31 cellular contexts compared by ENCODE assay signal in the genomic region with DNA sequence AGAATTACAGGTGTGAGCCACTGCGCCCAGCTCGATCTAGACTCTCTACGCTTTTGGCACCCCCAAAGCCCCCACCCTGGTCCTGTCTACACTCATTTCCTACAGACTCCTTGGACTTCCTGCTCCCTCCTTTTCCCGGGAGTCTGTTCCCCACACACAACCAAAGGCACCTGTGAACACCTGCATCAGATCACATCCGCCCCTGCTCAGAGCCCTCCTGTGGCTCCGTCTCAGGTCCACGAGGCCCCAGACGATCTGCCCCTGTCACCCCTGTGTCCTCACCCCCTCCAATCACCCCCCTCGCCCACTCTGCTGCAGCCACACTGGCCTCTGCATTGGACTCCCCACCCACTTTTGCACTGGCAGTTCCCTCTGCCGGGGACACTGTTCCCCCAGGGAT. TPM values are rescaled to one million over a fixed set of nuclear protein-coding genes. Genes with fewer than 3 reads are reported as not detected.
"Had no signal": no experiment of that assay in that cellular context is flagged by ENCODE, and none has a peak within 500 bp of the region (broad histone marks: within the 10 kb centered on the region; RNA-seq: fewer than 3 reads in every experiment).

No MANE protein-coding gene starts in this region.

- H3K4me3 ChIP-seq: MG63, Peyer's patch had no signal

- H3K27me3 ChIP-seq: MG63, Peyer's patch had no signal

- ATAC-seq: activated naive CD8-positive, alpha-beta T cell treated with anti-CD3 and anti-CD28 coated beads, Interleukin-2, amount 50 U/mL, for 24 hours had no signal

- DNase-seq: activated B cell treated with CpG ODN at 0.5 μM for 24 hours; activated CD4-positive, alpha-beta memory T cell treated with anti-CD3 and anti-CD28 coated beads for 36 hours; activated CD4-positive, alpha-beta T cell treated with anti-CD3 and anti-CD28 coated beads for 4 hours; activated CD4-positive, alpha-beta T cell treated with anti-CD3 and anti-CD28 coated beads, Interleukin-2, amount 50 U/mL, for 1 hour; activated CD4-positive, CD25-positive, alpha-beta regulatory T cell treated with anti-CD3 and anti-CD28 coated beads, Interleukin-2, amount 50 U/mL, for 72 hours; activated gamma-delta T cell treated with Interleukin-2 at 50 U/mL for 16 hours; activated naive CD4-positive, alpha-beta T cell treated with anti-CD3 and anti-CD28 coated beads, Interleukin-2, amount 10 ng/mL, durations not matched to agents 7 days and 5 days; activated naive CD8-positive, alpha-beta T cell treated with anti-CD3 and anti-CD28 coated beads, Interleukin-2, amount 50 U/mL, for 24 hours; activated T-cell treated with anti-CD3 and anti-CD28 coated beads, Interleukin-2, amount 50 U/mL, for 24 hours; anterior cingulate cortex; caudate nucleus; cerebellar nuclear complex; Kasumi-1; MG63; NCI-H1048; NCI-H1105 treated with DMSO at 0.1 percent for 48 hours; NCI-H1436 treated with DMSO at 0.1 percent for 48 hours; NCI-H1694 treated with DMSO at 0.1 percent for 48 hours; NCI-H2029; NCI-H345; NCI-H524 treated with DMSO at 0.1 percent for 48 hours; Peyer's patch; Right ventricle myocardium superior; RPMI8226; SW 1271; T-helper 1 cell; T-helper 2 cell; T-helper 9 cell had no signal

- H3K36me3 ChIP-seq: MG63, Peyer's patch had no signal

- H3K4me1 ChIP-seq: Peyer's patch had no signal

- H3K27ac ChIP-seq: Peyer's patch, VCaP had no signal

- H3K9me3 ChIP-seq: MG63, Peyer's patch had no signal

RNA-seq across cellular contexts. Expression of a gene that starts 29.0 kb away (rescaled TPM):
- total RNA-seq: activated B cell treated with CpG ODN at 0.5 μM for 24 hours; activated CD8-positive, alpha-beta memory T cell treated with anti-CD3 and anti-CD28 coated beads for 36 hours; activated T-helper 1 cell treated with anti-CD3 and anti-CD28 coated beads, Interleukin-12 subunit alpha, Interleukin-12 subunit beta, Interleukin-2, Interleukin-4 antibody, amounts not matched to agents 30 ng/mL and 10 ng/mL and 1 ng/mL, durations not matched to agents 14 hours and 24 hours and 36 hours; Peyer's patch; Right ventricle myocardium superior had no signal
